In genomic region chr14:93115069-93115919, GRCh38 we compare ENCODE assay signal across 1 cellular context.
TF ChIP-seq lines count a peak whose summit lies in the region.

No MANE protein-coding gene starts in this region.

TF ChIP-seq in K562, 482 proteins besides CTCF, POLR2A, EP300 and RAD21 (continued from another document and continues in another):
- TF ChIP-seq RERE (CRISPR knock-in tag; IDR thresholded peaks at IDR 0.05; ENCODE audit: borderline replicate concordance) = no peak
- TF ChIP-seq POLR2G (IDR thresholded peaks at IDR 0.05; ENCODE audit: low read depth, low read length) = peak; percentile 75
- TF ChIP-seq IRF9 (tag; IDR thresholded peaks at IDR 0.05) = no peak
- TF ChIP-seq BMI1 (IDR thresholded peaks at IDR 0.05; ENCODE audit: low read length) = no peak
- no peak for TF ChIP-seq ILK (tag; IDR thresholded peaks at IDR 0.05; ENCODE audit: borderline replicate concordance, low read depth)
- TF ChIP-seq NCOR1 (IDR thresholded peaks at IDR 0.05) = no peak
- no peak for TF ChIP-seq SNIP1 (IDR thresholded peaks at IDR 0.05; ENCODE audit: low read depth)
- TF ChIP-seq FOXJ3 (CRISPR knock-in tag; IDR thresholded peaks at IDR 0.05) = no peak
- no peak for TF ChIP-seq U2AF2 (optimal IDR thresholded peaks at IDR 0.05; ENCODE audit: low read depth, low read length)
- no peak for TF ChIP-seq FIP1L1 (IDR thresholded peaks at IDR 0.05; ENCODE audit: low read depth, low read length, poor library complexity, severe bottlenecking)
- no peak for TF ChIP-seq ESRRA (IDR thresholded peaks at IDR 0.05; ENCODE audit: borderline replicate concordance, low read depth)
- TF ChIP-seq SMAD4 (CRISPR knock-in tag; conservative IDR thresholded peaks at IDR 0.05) = no peak
- TF ChIP-seq, protein P1, sequence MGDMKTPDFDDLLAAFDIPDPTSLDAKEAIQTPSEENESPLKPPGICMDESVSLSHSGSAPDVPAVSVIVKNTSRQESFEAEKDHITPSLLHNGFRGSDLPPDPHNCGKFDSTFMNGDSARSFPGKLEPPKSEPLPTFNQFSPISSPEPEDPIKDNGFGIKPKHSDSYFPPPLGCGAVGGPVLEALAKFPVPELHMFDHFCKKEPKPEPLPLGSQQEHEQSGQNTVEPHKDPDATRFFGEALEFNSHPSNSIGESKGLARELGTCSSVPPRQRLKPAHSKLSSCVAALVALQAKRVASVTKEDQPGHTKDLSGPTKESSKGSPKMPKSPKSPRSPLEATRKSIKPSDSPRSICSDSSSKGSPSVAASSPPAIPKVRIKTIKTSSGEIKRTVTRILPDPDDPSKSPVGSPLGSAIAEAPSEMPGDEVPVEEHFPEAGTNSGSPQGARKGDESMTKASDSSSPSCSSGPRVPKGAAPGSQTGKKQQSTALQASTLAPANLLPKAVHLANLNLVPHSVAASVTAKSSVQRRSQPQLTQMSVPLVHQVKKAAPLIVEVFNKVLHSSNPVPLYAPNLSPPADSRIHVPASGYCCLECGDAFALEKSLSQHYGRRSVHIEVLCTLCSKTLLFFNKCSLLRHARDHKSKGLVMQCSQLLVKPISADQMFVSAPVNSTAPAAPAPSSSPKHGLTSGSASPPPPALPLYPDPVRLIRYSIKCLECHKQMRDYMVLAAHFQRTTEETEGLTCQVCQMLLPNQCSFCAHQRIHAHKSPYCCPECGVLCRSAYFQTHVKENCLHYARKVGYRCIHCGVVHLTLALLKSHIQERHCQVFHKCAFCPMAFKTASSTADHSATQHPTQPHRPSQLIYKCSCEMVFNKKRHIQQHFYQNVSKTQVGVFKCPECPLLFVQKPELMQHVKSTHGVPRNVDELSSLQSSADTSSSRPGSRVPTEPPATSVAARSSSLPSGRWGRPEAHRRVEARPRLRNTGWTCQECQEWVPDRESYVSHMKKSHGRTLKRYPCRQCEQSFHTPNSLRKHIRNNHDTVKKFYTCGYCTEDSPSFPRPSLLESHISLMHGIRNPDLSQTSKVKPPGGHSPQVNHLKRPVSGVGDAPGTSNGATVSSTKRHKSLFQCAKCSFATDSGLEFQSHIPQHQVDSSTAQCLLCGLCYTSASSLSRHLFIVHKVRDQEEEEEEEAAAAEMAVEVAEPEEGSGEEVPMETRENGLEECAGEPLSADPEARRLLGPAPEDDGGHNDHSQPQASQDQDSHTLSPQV (IDR thresholded peaks at IDR 0.05) = no peak
- TF ChIP-seq BRD4 (IDR thresholded peaks at IDR 0.05) = no peak
- peak; percentile 53; the same call in 1 of the 2 replicates for TF ChIP-seq PHF8 (IDR thresholded peaks at IDR 0.05; ENCODE audit: borderline replicate concordance, low read length)
- TF ChIP-seq, protein P2, sequence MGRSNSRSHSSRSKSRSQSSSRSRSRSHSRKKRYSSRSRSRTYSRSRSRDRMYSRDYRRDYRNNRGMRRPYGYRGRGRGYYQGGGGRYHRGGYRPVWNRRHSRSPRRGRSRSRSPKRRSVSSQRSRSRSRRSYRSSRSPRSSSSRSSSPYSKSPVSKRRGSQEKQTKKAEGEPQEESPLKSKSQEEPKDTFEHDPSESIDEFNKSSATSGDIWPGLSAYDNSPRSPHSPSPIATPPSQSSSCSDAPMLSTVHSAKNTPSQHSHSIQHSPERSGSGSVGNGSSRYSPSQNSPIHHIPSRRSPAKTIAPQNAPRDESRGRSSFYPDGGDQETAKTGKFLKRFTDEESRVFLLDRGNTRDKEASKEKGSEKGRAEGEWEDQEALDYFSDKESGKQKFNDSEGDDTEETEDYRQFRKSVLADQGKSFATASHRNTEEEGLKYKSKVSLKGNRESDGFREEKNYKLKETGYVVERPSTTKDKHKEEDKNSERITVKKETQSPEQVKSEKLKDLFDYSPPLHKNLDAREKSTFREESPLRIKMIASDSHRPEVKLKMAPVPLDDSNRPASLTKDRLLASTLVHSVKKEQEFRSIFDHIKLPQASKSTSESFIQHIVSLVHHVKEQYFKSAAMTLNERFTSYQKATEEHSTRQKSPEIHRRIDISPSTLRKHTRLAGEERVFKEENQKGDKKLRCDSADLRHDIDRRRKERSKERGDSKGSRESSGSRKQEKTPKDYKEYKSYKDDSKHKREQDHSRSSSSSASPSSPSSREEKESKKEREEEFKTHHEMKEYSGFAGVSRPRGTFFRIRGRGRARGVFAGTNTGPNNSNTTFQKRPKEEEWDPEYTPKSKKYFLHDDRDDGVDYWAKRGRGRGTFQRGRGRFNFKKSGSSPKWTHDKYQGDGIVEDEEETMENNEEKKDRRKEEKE (IDR thresholded peaks at IDR 0.05; ENCODE audit: borderline replicate concordance in 1 of 2, control insufficient read depth in 1 of 2, low read depth in 2 of 2, low read length in 1 of 2) = no peak
- no peak for TF ChIP-seq ZNF354B (CRISPR knock-in tag; IDR thresholded peaks at IDR 0.05)
- TF ChIP-seq CHCHD3 (CRISPR knock-in tag; IDR thresholded peaks at IDR 0.05) = no peak
- TF ChIP-seq CBX2 (IDR thresholded peaks at IDR 0.05; ENCODE audit: insufficient read depth, low read length, poor library complexity, severe bottlenecking) = no peak
- no peak for TF ChIP-seq FOXA1 (IDR thresholded peaks at IDR 0.05; ENCODE audit: borderline replicate concordance)
- no peak for TF ChIP-seq HDGF (IDR thresholded peaks at IDR 0.05)
- no peak for TF ChIP-seq ZNF124 (CRISPR knock-in tag; IDR thresholded peaks at IDR 0.05)
- no peak for TF ChIP-seq SUPT5H (IDR thresholded peaks at IDR 0.05)
- TF ChIP-seq, protein P3, sequence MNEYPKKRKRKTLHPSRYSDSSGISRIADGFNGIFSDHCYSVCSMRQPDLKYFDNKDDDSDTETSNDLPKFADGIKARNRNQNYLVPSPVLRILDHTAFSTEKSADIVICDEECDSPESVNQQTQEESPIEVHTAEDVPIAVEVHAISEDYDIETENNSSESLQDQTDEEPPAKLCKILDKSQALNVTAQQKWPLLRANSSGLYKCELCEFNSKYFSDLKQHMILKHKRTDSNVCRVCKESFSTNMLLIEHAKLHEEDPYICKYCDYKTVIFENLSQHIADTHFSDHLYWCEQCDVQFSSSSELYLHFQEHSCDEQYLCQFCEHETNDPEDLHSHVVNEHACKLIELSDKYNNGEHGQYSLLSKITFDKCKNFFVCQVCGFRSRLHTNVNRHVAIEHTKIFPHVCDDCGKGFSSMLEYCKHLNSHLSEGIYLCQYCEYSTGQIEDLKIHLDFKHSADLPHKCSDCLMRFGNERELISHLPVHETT (CRISPR knock-in tag; conservative IDR thresholded peaks at IDR 0.05 in 1 of 2, IDR thresholded peaks at IDR 0.05 in 1 of 2) = peak in 1 of 2 experiments; percentile 87; a peak in 2 of 4 replicates
- peak; percentile 45 for TF ChIP-seq TBP (optimal IDR thresholded peaks at IDR 0.05; ENCODE audit: low read depth, low read length)
- no peak for TF ChIP-seq KDM2B (CRISPR knock-in tag; IDR thresholded peaks at IDR 0.05)
- TF ChIP-seq STAG1 (CRISPR knock-in tag; IDR thresholded peaks at IDR 0.05; ENCODE audit: borderline replicate concordance) = no peak
- TF ChIP-seq, protein P4, sequence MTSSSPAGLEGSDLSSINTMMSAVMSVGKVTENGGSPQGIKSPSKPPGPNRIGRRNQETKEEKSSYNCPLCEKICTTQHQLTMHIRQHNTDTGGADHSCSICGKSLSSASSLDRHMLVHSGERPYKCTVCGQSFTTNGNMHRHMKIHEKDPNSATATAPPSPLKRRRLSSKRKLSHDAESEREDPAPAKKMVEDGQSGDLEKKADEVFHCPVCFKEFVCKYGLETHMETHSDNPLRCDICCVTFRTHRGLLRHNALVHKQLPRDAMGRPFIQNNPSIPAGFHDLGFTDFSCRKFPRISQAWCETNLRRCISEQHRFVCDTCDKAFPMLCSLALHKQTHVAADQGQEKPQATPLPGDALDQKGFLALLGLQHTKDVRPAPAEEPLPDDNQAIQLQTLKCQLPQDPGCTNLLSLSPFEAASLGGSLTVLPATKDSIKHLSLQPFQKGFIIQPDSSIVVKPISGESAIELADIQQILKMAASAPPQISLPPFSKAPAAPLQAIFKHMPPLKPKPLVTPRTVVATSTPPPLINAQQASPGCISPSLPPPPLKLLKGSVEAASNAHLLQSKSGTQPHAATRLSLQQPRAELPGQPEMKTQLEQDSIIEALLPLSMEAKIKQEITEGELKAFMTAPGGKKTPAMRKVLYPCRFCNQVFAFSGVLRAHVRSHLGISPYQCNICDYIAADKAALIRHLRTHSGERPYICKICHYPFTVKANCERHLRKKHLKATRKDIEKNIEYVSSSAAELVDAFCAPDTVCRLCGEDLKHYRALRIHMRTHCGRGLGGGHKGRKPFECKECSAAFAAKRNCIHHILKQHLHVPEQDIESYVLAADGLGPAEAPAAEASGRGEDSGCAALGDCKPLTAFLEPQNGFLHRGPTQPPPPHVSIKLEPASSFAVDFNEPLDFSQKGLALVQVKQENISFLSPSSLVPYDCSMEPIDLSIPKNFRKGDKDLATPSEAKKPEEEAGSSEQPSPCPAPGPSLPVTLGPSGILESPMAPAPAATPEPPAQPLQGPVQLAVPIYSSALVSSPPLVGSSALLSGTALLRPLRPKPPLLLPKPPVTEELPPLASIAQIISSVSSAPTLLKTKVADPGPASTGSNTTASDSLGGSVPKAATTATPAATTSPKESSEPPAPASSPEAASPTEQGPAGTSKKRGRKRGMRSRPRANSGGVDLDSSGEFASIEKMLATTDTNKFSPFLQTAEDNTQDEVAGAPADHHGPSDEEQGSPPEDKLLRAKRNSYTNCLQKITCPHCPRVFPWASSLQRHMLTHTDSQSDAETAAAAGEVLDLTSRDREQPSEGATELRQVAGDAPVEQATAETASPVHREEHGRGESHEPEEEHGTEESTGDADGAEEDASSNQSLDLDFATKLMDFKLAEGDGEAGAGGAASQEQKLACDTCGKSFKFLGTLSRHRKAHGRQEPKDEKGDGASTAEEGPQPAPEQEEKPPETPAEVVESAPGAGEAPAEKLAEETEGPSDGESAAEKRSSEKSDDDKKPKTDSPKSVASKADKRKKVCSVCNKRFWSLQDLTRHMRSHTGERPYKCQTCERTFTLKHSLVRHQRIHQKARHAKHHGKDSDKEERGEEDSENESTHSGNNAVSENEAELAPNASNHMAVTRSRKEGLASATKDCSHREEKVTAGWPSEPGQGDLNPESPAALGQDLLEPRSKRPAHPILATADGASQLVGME (CRISPR knock-in tag; IDR thresholded peaks at IDR 0.05) = no peak
- no peak for TF ChIP-seq E2F5 (CRISPR knock-in tag; IDR thresholded peaks at IDR 0.05)
- TF ChIP-seq CREB3 (tag; conservative IDR thresholded peaks at IDR 0.05; ENCODE audit: low read depth) = no peak
- no peak for TF ChIP-seq HOXB6 (CRISPR knock-in tag; IDR thresholded peaks at IDR 0.05; ENCODE audit: borderline replicate concordance)
